ENCODE assay signal across 23 cellular contexts in genomic region chr1:229655781-229656180, GRCh38. TPM values are rescaled to one million over a fixed set of nuclear protein-coding genes. Genes with fewer than 3 reads are reported as not detected.
DNase-seq lines count a peak whose midpoint lies in the region; ATAC-seq and TF ChIP-seq lines count a peak whose summit lies in the region.
"Had no signal": no experiment of that assay in that cellular context is flagged by ENCODE, and none has a peak within 500 bp of the region (broad histone marks: within the 10 kb centered on the region; RNA-seq: fewer than 3 reads in every experiment).

No MANE protein-coding gene starts in this region.

- H3K4me2 ChIP-seq in Karpas-422 (ENCODE audit: low read depth, low read length, poor library complexity, severe bottlenecking) = no peak overlapping the region
- no peak overlapping the region for H3K4me2 ChIP-seq in neural cell (ENCODE audit: low read length)
- H3K4me2 ChIP-seq: A549; BLaER1 treated with 17β-estradiol and CSF1 and Interleukin-3, amounts not matched to agents 10 nM and 100 nM had no signal

- no peaks in the 10 kb centered on the region for H3K9me3 Mint-ChIP-seq in activated CD8-positive, alpha-beta memory T cell treated with anti-CD3 and anti-CD28 coated beads, Interleukin-2, amount 10 ng/mL, durations not matched to agents 7 days and 5 days (ENCODE audit: low read depth)
- no peaks in the 10 kb centered on the region for H3K9me3 Mint-ChIP-seq in brain
- H3K9me3 Mint-ChIP-seq: CD14-positive monocyte; CD4-positive, alpha-beta T cell; HFFc6 had no signal

- H3K27me3 Mint-ChIP-seq in activated CD8-positive, alpha-beta memory T cell treated with anti-CD3 and anti-CD28 coated beads, Interleukin-2, amount 10 ng/mL, durations not matched to agents 7 days and 5 days = no peaks in the 10 kb centered on the region
- H3K27me3 Mint-ChIP-seq in brain = no peaks in the 10 kb centered on the region
- H3K27me3 Mint-ChIP-seq: CD4-positive, alpha-beta T cell; CD8-positive, alpha-beta memory T cell had no signal

- no peak overlapping the region for H3K9ac ChIP-seq in Karpas-422 (ENCODE audit: low read length)
- no peak overlapping the region for H3K9ac ChIP-seq in neural cell (ENCODE audit: low read length)
- H3K9ac ChIP-seq: BLaER1 treated with 17β-estradiol and CSF1 and Interleukin-3, amounts not matched to agents 10 nM and 100 nM had no signal

- no peaks in the 10 kb centered on the region for H3K27me3 ChIP-seq in Karpas-422 (ENCODE audit: low read length)
- no peaks in the 10 kb centered on the region for H3K27me3 ChIP-seq in neural cell (ENCODE audit: insufficient read depth, low read depth, low read length)
- H3K27me3 ChIP-seq: BE2C; BLaER1 treated with 17β-estradiol and CSF1 and Interleukin-3, amounts not matched to agents 10 nM and 100 nM had no signal

- peaks cover 26% of the 10 kb centered on the region for H3K36me3 Mint-ChIP-seq in activated CD8-positive, alpha-beta memory T cell treated with anti-CD3 and anti-CD28 coated beads, Interleukin-2, amount 10 ng/mL, durations not matched to agents 7 days and 5 days
- H3K36me3 Mint-ChIP-seq in brain = peaks cover 37% of the 10 kb centered on the region

- H3K79me2 ChIP-seq in Karpas-422 (ENCODE audit: low read length) (peaks cover 10% of the 10 kb centered on the region), neural cell (replicated peaks; ENCODE audit: insufficient read depth, low read length) (no peaks in the 10 kb centered on the region)

- H3K36me3 ChIP-seq in Karpas-422 (ENCODE audit: insufficient read depth, low read length) (peaks cover 74% of the 10 kb centered on the region), neural cell (ENCODE audit: insufficient read depth, low read length) (peaks cover 4% of the 10 kb centered on the region)

- no peaks in the 10 kb centered on the region for H3K9me2 ChIP-seq in Karpas-422 (replicated peaks; ENCODE audit: insufficient read depth, low read length)
- no peaks in the 10 kb centered on the region for H3K9me2 ChIP-seq in neural cell (ENCODE audit: insufficient read depth, low read length)

- no peaks in the 10 kb centered on the region for H3K4me1 ChIP-seq in Karpas-422 (ENCODE audit: low read length)
- H3K4me1 ChIP-seq: A549, HAP-1 had no signal

- H3K9me3 ChIP-seq in Karpas-422 (ENCODE audit: low read length) (no peaks in the 10 kb centered on the region), neural cell (ENCODE audit: low read length) (no peaks in the 10 kb centered on the region)
- H3K9me3 ChIP-seq: A549; BE2C; BLaER1 treated with 17β-estradiol and CSF1 and Interleukin-3, amounts not matched to agents 10 nM and 100 nM; HAP-1 had no signal

- no peak overlapping the region for H3K27ac Mint-ChIP-seq in activated CD8-positive, alpha-beta memory T cell treated with anti-CD3 and anti-CD28 coated beads, Interleukin-2, amount 10 ng/mL, durations not matched to agents 7 days and 5 days
- peak overlapping the region in 3 of 5 experiments; percentile 34 to 69 (median 50) for H3K27ac Mint-ChIP-seq in brain
- H3K27ac Mint-ChIP-seq: CD14-positive monocyte; CD4-positive, alpha-beta T cell; HFFc6 had no signal

- H3K27ac ChIP-seq in Karpas-422 (ENCODE audit: low read length) (no peak overlapping the region), neural cell (ENCODE audit: low read length) (peak overlapping the region; percentile 38)
- H3K27ac ChIP-seq: A549; BLaER1 treated with 17β-estradiol and CSF1 and Interleukin-3, amounts not matched to agents 10 nM and 100 nM had no signal

- no peaks in the 10 kb centered on the region for H3F3A ChIP-seq in neural cell (ENCODE audit: insufficient read depth, low read length, poor library complexity, severe bottlenecking)

- ATAC-seq in activated CD8-positive, alpha-beta memory T cell treated with anti-CD3 and anti-CD28 coated beads, Interleukin-2, amount 10 ng/mL, durations not matched to agents 7 days and 5 days = no peak
- ATAC-seq: A549 had no signal

- H4K20me1 ChIP-seq in Karpas-422 (ENCODE audit: insufficient read depth, low read depth, low read length) = 0 out of 2 replicates have a peak, but pooled peaks cover 3% of the 10 kb centered on the region
- no peaks in the 10 kb centered on the region for H4K20me1 ChIP-seq in neural cell (ENCODE audit: insufficient read depth)

- no peak overlapping the region for H3K4me3 Mint-ChIP-seq in activated CD8-positive, alpha-beta memory T cell treated with anti-CD3 and anti-CD28 coated beads, Interleukin-2, amount 10 ng/mL, durations not matched to agents 7 days and 5 days
- no peak overlapping the region for H3K4me3 Mint-ChIP-seq in brain
- H3K4me3 Mint-ChIP-seq: CD4-positive, alpha-beta T cell; CD8-positive, alpha-beta memory T cell; HFFc6 had no signal

- DNase-seq in activated CD8-positive, alpha-beta memory T cell treated with anti-CD3 and anti-CD28 coated beads, Interleukin-2, amount 10 ng/mL, durations not matched to agents 7 days and 5 days = peak; percentile 22
- no peak for DNase-seq in activated CD8-positive, alpha-beta memory T cell treated with anti-CD3 and anti-CD28 coated beads for 24 hours
- peak; percentile 20 for DNase-seq in Karpas-422
- no peak for DNase-seq in NCI-H1092 (lab: John Stamatoyannopoulos, UW)
- no peak for DNase-seq in NCI-H748 (lab: John Stamatoyannopoulos, UW; ENCODE audit: unreplicated experiment)
- DNase-seq: 8988T; ACHN; AML-193; BE2C; CD4-positive, alpha-beta T cell; CD8-positive, alpha-beta memory T cell; DMS 273 treated with DMSO at 0.1 percent for 48 hours; DMS79; EL; GF-D8; GOT3; HFFc6 had no signal

- peaks cover 5% of the 10 kb centered on the region for H3K4me1 Mint-ChIP-seq in activated CD8-positive, alpha-beta memory T cell treated with anti-CD3 and anti-CD28 coated beads, Interleukin-2, amount 10 ng/mL, durations not matched to agents 7 days and 5 days
- H3K4me1 Mint-ChIP-seq in brain = peaks cover under 1% of the 10 kb centered on the region
- H3K4me1 Mint-ChIP-seq: CD14-positive monocyte; CD8-positive, alpha-beta memory T cell had no signal

- no peak for TF ChIP-seq RAD21 in neural cell (conservative IDR thresholded peaks at IDR 0.05)

- H2AFZ ChIP-seq in Karpas-422 (ENCODE audit: low read length) (no peak overlapping the region), neural cell (ENCODE audit: low read depth, low read length) (no peak overlapping the region)

- H3K4me3 ChIP-seq in Karpas-422 (ENCODE audit: low read length) (no peak overlapping the region), neural cell (ENCODE audit: low read length) (no peak overlapping the region)
- H3K4me3 ChIP-seq: A549; BLaER1 treated with 17β-estradiol and CSF1 and Interleukin-3, amounts not matched to agents 10 nM and 100 nM; HAP-1 had no signal

- TF ChIP-seq CTCF in brain (conservative IDR thresholded peaks at IDR 0.05) = no peak
- no peak for TF ChIP-seq CTCF in neural cell (IDR thresholded peaks at IDR 0.05; ENCODE audit: poor library complexity, severe bottlenecking)

- no peak for TF ChIP-seq EP300 in neural cell (conservative IDR thresholded peaks at IDR 0.05; ENCODE audit: poor library complexity, severe bottlenecking)

- CTCF ChIA-PET in activated CD8-positive, alpha-beta memory T cell treated with anti-CD3 and anti-CD28 coated beads, Interleukin-2, amount 10 ng/mL, durations not matched to agents 7 days and 5 days (lab: Charles Lee) = no interaction called here

TF ChIP-seq in neural cell, 6 proteins besides CTCF, POLR2A, EP300 and RAD21:
- TF ChIP-seq TAF1 (IDR thresholded peaks at IDR 0.05; ENCODE audit: low read depth) (no peak), POLR2AphosphoS5 (IDR thresholded peaks at IDR 0.05) (no peak), REST (IDR thresholded peaks at IDR 0.05; ENCODE audit: borderline replicate concordance) (no peak), SMC3 (conservative IDR thresholded peaks at IDR 0.05; ENCODE audit: poor library complexity) (no peak), EZH2 (IDR thresholded peaks at IDR 0.05; ENCODE audit: borderline replicate concordance, insufficient read depth, low read length, poor library complexity, severe bottlenecking) (no peak), MXI1 (conservative IDR thresholded peaks at IDR 0.05; ENCODE audit: poor library complexity, severe bottlenecking) (no peak)

RNA-seq across cellular contexts. Expression of gene URB2, which starts 29.7 kb away (rescaled TPM):
- total RNA-seq in activated CD8-positive, alpha-beta memory T cell treated with anti-CD3 and anti-CD28 coated beads, Interleukin-2, amount 10 ng/mL, durations not matched to agents 7 days and 5 days = 10 to 100 TPM; 13.5 to 18.7 TPM
- 14.1 and 15.0 TPM in 2 replicates for total RNA-seq in Karpas-422 (2014; rRNA removed; shearing (Covaris generic); ENCODE audit: low replicate concordance)
- polyA plus RNA-seq in brain (ENCODE audit: insufficient read depth, low read depth, low replicate concordance) (9.7 TPM), neural cell (5.1 and 5.7 TPM in 2 replicates)
- 17.5 and 18.0 TPM in 2 replicates for polyA minus RNA-seq in neural cell

RNA-seq across cellular contexts. Expression of gene TAF5L, which starts 29.9 kb away (rescaled TPM):
- total RNA-seq in activated CD8-positive, alpha-beta memory T cell treated with anti-CD3 and anti-CD28 coated beads, Interleukin-2, amount 10 ng/mL, durations not matched to agents 7 days and 5 days = 10 to 100 TPM; 24.9 to 29.7 TPM
- 30.7 and 32.6 TPM in 2 replicates for total RNA-seq in Karpas-422 (2014; rRNA removed; shearing (Covaris generic); ENCODE audit: low replicate concordance)
- polyA plus RNA-seq in brain (ENCODE audit: insufficient read depth, low read depth, low replicate concordance) (12.2 TPM), neural cell (18.5 and 22.6 TPM in 2 replicates)
- polyA minus RNA-seq in neural cell = 29.5 and 31.4 TPM in 2 replicates

Comparison
In these comparisons a context has a peak if more than half of its experiments do, and no peak if none do; other contexts are left out.
1. DNase-seq: peak in activated CD8-positive, alpha-beta memory T cell treated with anti-CD3 and anti-CD28 coated beads, Interleukin-2, amount 10 ng/mL, durations not matched to agents 7 days and 5 days (single experiment) and Karpas-422 (single experiment); none in activated CD8-positive, alpha-beta memory T cell treated with anti-CD3 and anti-CD28 coated beads for 24 hours (single experiment), NCI-H1092 (single experiment) and NCI-H748 (single experiment).